ENCODE assay signal across 8 cellular contexts in genomic region chr11:15852179-15852578, GRCh38.
DNase-seq lines count a peak whose midpoint lies in the region; ATAC-seq and TF ChIP-seq lines count a peak whose summit lies in the region.

No MANE protein-coding gene starts in this region.

- H3K4me1 ChIP-seq in cardiac muscle cell (ENCODE audit: low read depth) (peaks cover 10% of the 10 kb centered on the region), SJSA1 (replicated peaks) (no peaks in the 10 kb centered on the region), heart right ventricle (peaks cover 0 to 34% (median 15%) of the 10 kb centered on the region in 9 donors), neuronal stem cell (ENCODE audit: control insufficient read depth in 2 of 2, insufficient read depth in 1 of 2, low read depth in 1 of 2, low read length in 2 of 2) (peaks cover 9% of the 10 kb centered on the region in 2 donors)

- intact Hi-C loops in left cardiac atrium (cut with DNase I) (no loop called here), heart right ventricle (cut with DNase I) (no loop called here)

- H3K27me3 ChIP-seq in cardiac muscle cell (no peaks in the 10 kb centered on the region), SJSA1 (replicated peaks) (no peaks in the 10 kb centered on the region), heart right ventricle (no peaks in the 10 kb centered on the region), neuronal stem cell (ENCODE audit: control insufficient read depth in 3 of 3, insufficient read depth in 3 of 3, low read depth in 1 of 3, low read length in 3 of 3) (peaks cover 0 to 13% (median 0%) of the 10 kb centered on the region in 3 experiments)

- H3K9me3 ChIP-seq in cardiac muscle cell (ENCODE audit: low read depth) (no peaks in the 10 kb centered on the region), SJSA1 (replicated peaks) (no peaks in the 10 kb centered on the region), heart right ventricle (no peaks in the 10 kb centered on the region), neuronal stem cell (replicated peaks in 1 of 2; ENCODE audit: control insufficient read depth in 2 of 2, insufficient read depth in 1 of 2, low read depth in 1 of 2, low read length in 2 of 2) (no peaks in the 10 kb centered on the region)

- H3K4me3 ChIP-seq in cardiac muscle cell = no peak overlapping the region
- no peak overlapping the region for H3K4me3 ChIP-seq in SJSA1
- H3K4me3 ChIP-seq in heart right ventricle = no peak overlapping the region
- H3K4me3 ChIP-seq in neuronal stem cell (ENCODE audit: low read length in 2 of 2) = no peak overlapping the region

- POLR2A ChIA-PET in activated CD4-positive, alpha-beta memory T cell treated with anti-CD3 and anti-CD28 coated beads, Interleukin-2, amount 10 ng/mL, durations not matched to agents 7 days and 5 days (lab: Charles Lee) = no interaction called here

- no peak overlapping the region for H2AFZ ChIP-seq in neuronal stem cell (ENCODE audit: low read length)

- no peak overlapping the region for H2BK12ac ChIP-seq in neuronal stem cell (ENCODE audit: low read length)

- no peaks in the 10 kb centered on the region for H3K27me3 Mint-ChIP-seq in activated CD4-positive, alpha-beta memory T cell treated with anti-CD3 and anti-CD28 coated beads, Interleukin-2, amount 10 ng/mL, durations not matched to agents 7 days and 5 days

- ATAC-seq in left cardiac atrium (no peak), heart right ventricle (no peak), GM21723 (IDR thresholded peaks at IDR 0.05; ENCODE audit: unreplicated experiment) (no peak)

- H3K18ac ChIP-seq in neuronal stem cell (ENCODE audit: low read length) = no peak overlapping the region

- H3K9ac ChIP-seq in neuronal stem cell (ENCODE audit: low read depth, low read length, poor library complexity) = no peak overlapping the region

- H3K4ac ChIP-seq in neuronal stem cell (ENCODE audit: low read length) = no peak overlapping the region

- TF ChIP-seq CTCF in cardiac muscle cell (IDR thresholded peaks at IDR 0.05; ENCODE audit: low read depth, low read length) (peak; percentile 28), heart right ventricle (IDR thresholded peaks at IDR 0.05) (peak in 8 of 9 donors; percentile 12 to 56 (median 46))

- no peak overlapping the region for H4K8ac ChIP-seq in neuronal stem cell (ENCODE audit: low read depth, low read length)

- no peaks in the 10 kb centered on the region for H3K4me1 Mint-ChIP-seq in activated CD4-positive, alpha-beta memory T cell treated with anti-CD3 and anti-CD28 coated beads, Interleukin-2, amount 10 ng/mL, durations not matched to agents 7 days and 5 days

- no peak overlapping the region for H2AK5ac ChIP-seq in neuronal stem cell (ENCODE audit: low read depth, low read length)

- H2BK5ac ChIP-seq in neuronal stem cell (ENCODE audit: low read length) = no peak overlapping the region

- H3K4me3 Mint-ChIP-seq in activated CD4-positive, alpha-beta memory T cell treated with anti-CD3 and anti-CD28 coated beads, Interleukin-2, amount 10 ng/mL, durations not matched to agents 7 days and 5 days = no peak overlapping the region

- H3K14ac ChIP-seq in neuronal stem cell (ENCODE audit: low read length) = no peak overlapping the region

- H3K23ac ChIP-seq in neuronal stem cell (ENCODE audit: low read depth, low read length, poor library complexity) = no peak overlapping the region

- H3K27ac ChIP-seq in cardiac muscle cell (no peak overlapping the region), SJSA1 (no peak overlapping the region), heart right ventricle (no peak overlapping the region), neuronal stem cell (replicated peaks; ENCODE audit: low read length) (no peak overlapping the region)

- CTCF ChIA-PET in activated CD4-positive, alpha-beta memory T cell treated with anti-CD3 and anti-CD28 coated beads, Interleukin-2, amount 10 ng/mL, durations not matched to agents 7 days and 5 days (lab: Charles Lee) = no interaction called here

- H4K91ac ChIP-seq in neuronal stem cell (ENCODE audit: low read depth, low read length, poor library complexity) = no peak overlapping the region

- DNase-seq in cardiac muscle cell (ENCODE audit: low read depth in 1 of 2, low spot score in 1 of 2) (no peak), left cardiac atrium (no peak), SJSA1 (ENCODE audit: low read depth in 1 of 2, low spot score in 2 of 2) (peak; percentile 38 to 44), heart right ventricle (no peak), neuronal stem cell (ENCODE audit: low spot score) (no peak), NOMO-1 treated with dmso at 0.1 percent for 144 hours (lab: John Stamatoyannopoulos, UW; ENCODE audit: unreplicated experiment) (no peak)
- no peak for DNase-seq in activated CD4-positive, alpha-beta memory T cell treated with anti-CD3 and anti-CD28 coated beads, Interleukin-2, amount 10 ng/mL, durations not matched to agents 7 days and 5 days

- H3K9me3 Mint-ChIP-seq in activated CD4-positive, alpha-beta memory T cell treated with anti-CD3 and anti-CD28 coated beads, Interleukin-2, amount 10 ng/mL, durations not matched to agents 7 days and 5 days = no peaks in the 10 kb centered on the region

- H2BK15ac ChIP-seq in neuronal stem cell (ENCODE audit: low read length) = no peak overlapping the region

- 76 to 77% methylated on average over 3 of the region's 3 CpGs for WGBS in heart right ventricle, 2 donors
- no CpG with 5 or more reads among the region's 3 CpGs for WGBS in neuronal stem cell (ENCODE audit: extremely low coverage in 2 of 2, insufficient read length in 2 of 2, insufficient replicate concordance in 1 of 2), 2 donors

- H3K27ac Mint-ChIP-seq in activated CD4-positive, alpha-beta memory T cell treated with anti-CD3 and anti-CD28 coated beads, Interleukin-2, amount 10 ng/mL, durations not matched to agents 7 days and 5 days = no peak overlapping the region

- H3K4me2 ChIP-seq in neuronal stem cell (ENCODE audit: insufficient read depth, low read length, poor library complexity, severe bottlenecking) = no peak overlapping the region

- H3K36me3 ChIP-seq in cardiac muscle cell (no peaks in the 10 kb centered on the region), SJSA1 (no peaks in the 10 kb centered on the region), heart right ventricle (no peaks in the 10 kb centered on the region), neuronal stem cell (replicated peaks in 1 of 2; ENCODE audit: control insufficient read depth in 2 of 2, insufficient read depth in 2 of 2, low read length in 2 of 2) (no peaks in the 10 kb centered on the region)

- no peak overlapping the region for H2BK120ac ChIP-seq in neuronal stem cell (ENCODE audit: low read depth, low read length)

- H3K79me1 ChIP-seq in neuronal stem cell (ENCODE audit: low read depth, low read length) = no peaks in the 10 kb centered on the region

- H3K36me3 Mint-ChIP-seq in activated CD4-positive, alpha-beta memory T cell treated with anti-CD3 and anti-CD28 coated beads, Interleukin-2, amount 10 ng/mL, durations not matched to agents 7 days and 5 days (ENCODE audit: low read depth) = no peaks in the 10 kb centered on the region

Comparison
In these comparisons a context has a peak if more than half of its experiments do, and no peak if none do; other contexts are left out.
1. DNase-seq: peak in SJSA1 (2 of 2); none in cardiac muscle cell (0 of 2), left cardiac atrium (single experiment), heart right ventricle (0 of 2), neuronal stem cell (single experiment), activated CD4-positive, alpha-beta memory T cell treated with anti-CD3 and anti-CD28 coated beads, Interleukin-2, amount 10 ng/mL, durations not matched to agents 7 days and 5 days (single experiment) and NOMO-1 treated with dmso at 0.1 percent for 144 hours (single experiment).